ENCODE assay signal across 29 cellular contexts in the genomic region with DNA sequence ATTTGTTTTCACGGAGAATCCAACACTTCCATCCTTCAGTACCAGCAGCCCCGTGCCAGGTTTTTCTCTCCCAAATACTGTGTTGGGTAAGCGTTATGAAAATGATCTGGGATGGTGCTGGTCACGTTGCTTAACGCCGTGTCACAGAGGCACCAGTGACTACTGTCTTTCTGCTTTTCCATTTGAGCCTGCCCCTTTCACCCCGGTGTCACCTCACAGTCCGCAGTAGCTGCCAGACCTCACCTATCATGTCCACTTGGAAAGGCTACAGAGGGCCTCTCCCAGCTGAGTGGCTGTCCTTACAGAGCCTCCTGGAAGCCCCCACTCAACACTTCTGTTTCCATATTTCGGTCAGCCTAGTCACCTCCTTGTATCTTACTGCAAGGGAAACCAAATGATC.
DNase-seq lines count a peak whose midpoint lies in the region; ATAC-seq and TF ChIP-seq lines count a peak whose summit lies in the region.
"Had no signal": no experiment of that assay in that cellular context is flagged by ENCODE, and none has a peak within 500 bp of the region (broad histone marks: within the 10 kb centered on the region; RNA-seq: fewer than 3 reads in every experiment).

No MANE protein-coding gene starts in this region.

- H3K27me3 Mint-ChIP-seq in CD8-positive, alpha-beta memory T cell: peaks cover 14 to 49% of the 10 kb centered on the region in 2 donors

- H3K4me3 Mint-ChIP-seq in CD8-positive, alpha-beta memory T cell: no peak overlapping the region
- H3K4me3 Mint-ChIP-seq: activated naive CD4-positive, alpha-beta T cell treated with anti-CD3 and anti-CD28 coated beads, Interleukin-2, amount 10 ng/mL, durations not matched to agents 7 days and 5 days; HFFc6; nephron; stimulated activated naive B cell treated with anti-CD40 and anti-IgM and Interleukin-4, amounts not matched to agents 10 μg/mL and 1 μg/mL and 100 μg/mL, for 72 hours had no signal

- H3K27ac ChIP-seq in esophagus muscularis mucosa (replicated peaks in 1 of 4) (peak overlapping the region in 3 of 4 donors; percentile 34 to 76 (median 55)), right cardiac atrium (ENCODE audit: low read length) (peak overlapping the region; percentile 71), gastrocnemius medialis (peak overlapping the region; percentile 48 to 70 (median 60)), urinary bladder (ENCODE audit: low read depth) (peak overlapping the region; percentile 19)
- no peak overlapping the region for H3K27ac ChIP-seq in CD8-positive, alpha-beta memory T cell (ENCODE audit: low read depth, low read length)
- H3K27ac ChIP-seq: BLaER1 treated with 17β-estradiol and CSF1 and Interleukin-3, amounts not matched to agents 10 nM and 100 nM; GM23248; right lobe of liver had no signal

- H3K9me3 Mint-ChIP-seq in CD8-positive, alpha-beta memory T cell: peaks cover 0 to 5% (median 0%) of the 10 kb centered on the region in 5 donors
- H3K9me3 Mint-ChIP-seq: HFFc6 had no signal

- H3K4me1 Mint-ChIP-seq in CD8-positive, alpha-beta memory T cell: no peaks in the 10 kb centered on the region
- H3K4me1 Mint-ChIP-seq: activated naive CD4-positive, alpha-beta T cell treated with anti-CD3 and anti-CD28 coated beads, Interleukin-2, amount 10 ng/mL, durations not matched to agents 7 days and 5 days had no signal

- TF ChIP-seq CTCF in esophagus muscularis mucosa (IDR thresholded peaks at IDR 0.05): no peak
- no peak for TF ChIP-seq CTCF in gastrocnemius medialis (IDR thresholded peaks at IDR 0.05 in 4 of 5, conservative IDR thresholded peaks at IDR 0.05 in 1 of 5)

- 90% methylated on average over 9 of the region's 9 CpGs for WGBS in esophagus muscularis mucosa
- WGBS in right cardiac atrium: 60% methylated on average over 9 of the region's 9 CpGs
- 91% methylated on average over 9 of the region's 9 CpGs for WGBS in urinary bladder

- TF ChIP-seq POLR2A in esophagus muscularis mucosa (IDR thresholded peaks at IDR 0.05; ENCODE audit: low read depth): no peak
- TF ChIP-seq POLR2A in gastrocnemius medialis (IDR thresholded peaks at IDR 0.05): no peak

- in situ Hi-C loops in gastrocnemius medialis (cut with MboI; ENCODE audit: low sequenced_read_pairs in 4 of 4): no loop called here

- ATAC-seq in right cardiac atrium (peak; percentile 54 to 67), gastrocnemius medialis (peak; percentile 69 to 76)
- ATAC-seq: left lobe of liver; stimulated activated naive B cell treated with anti-CD40 and anti-IgM and Interleukin-4, amounts not matched to agents 10 μg/mL and 1 μg/mL and 100 μg/mL, for 72 hours had no signal

- intact Hi-C loops in esophagus muscularis mucosa (cut with DNase I): no loop called here
- intact Hi-C loops in right cardiac atrium (cut with DNase I): no loop called here
- intact Hi-C loops in gastrocnemius medialis (cut with DNase I; ENCODE audit: low total_unique reads): no loop called here

- H3K27me3 ChIP-seq in esophagus muscularis mucosa: no peaks in the 10 kb centered on the region
- no peaks in the 10 kb centered on the region for H3K27me3 ChIP-seq in right cardiac atrium (ENCODE audit: control insufficient read depth, insufficient read depth)
- no peaks in the 10 kb centered on the region for H3K27me3 ChIP-seq in gastrocnemius medialis
- no peaks in the 10 kb centered on the region for H3K27me3 ChIP-seq in CD8-positive, alpha-beta memory T cell (ENCODE audit: insufficient read depth, low read length, poor library complexity, severe bottlenecking)
- H3K27me3 ChIP-seq: BLaER1 treated with 17β-estradiol and CSF1 and Interleukin-3, amounts not matched to agents 10 nM and 100 nM; ovary; right lobe of liver; tibial artery had no signal

- peak; percentile 90 for DNase-seq in esophagus muscularis mucosa (ENCODE audit: extremely low spot score)
- DNase-seq in right cardiac atrium: peak in 2 of 3 donors; percentile 55 to 70
- DNase-seq in gastrocnemius medialis: peak in 1 of 2 donors; percentile 43
- DNase-seq in CD8-positive, alpha-beta memory T cell: no peak
- no peak for DNase-seq in activated CD4-positive, alpha-beta T cell treated with anti-CD3 and anti-CD28 coated beads for 1 hour
- no peak for DNase-seq in activated effector memory CD4-positive, alpha-beta T cell treated with Interleukin-2 at 50 U/mL for 16 hours
- no peak for DNase-seq in medulla oblongata (ENCODE audit: extremely low spot score)
- DNase-seq: activated CD4-positive, alpha-beta T cell treated with anti-CD3 and anti-CD28 coated beads, Interleukin-2, amount 50 U/mL, for 48 hours; activated naive CD4-positive, alpha-beta T cell treated with anti-CD3 and anti-CD28 coated beads, Interleukin-2, amount 10 ng/mL, durations not matched to agents 7 days and 5 days; Caco-2; DMS79; foreskin fibroblast; GDM1; GM23248; HFFc6; KG1; mucosa of descending colon; NCI-H1417 treated with DMSO at 0.1 percent for 48 hours; NCI-H446 treated with DMSO at 0.1 percent for 48 hours; NCI-H82; right lobe of liver; stimulated activated naive B cell treated with anti-CD40 and anti-IgM and Interleukin-4, amounts not matched to agents 10 μg/mL and 1 μg/mL and 100 μg/mL, for 72 hours; T-helper 1 cell had no signal

- H3K4me1 ChIP-seq in esophagus muscularis mucosa: peaks cover 0 to 14% (median 5%) of the 10 kb centered on the region in 4 donors
- H3K4me1 ChIP-seq in right cardiac atrium (ENCODE audit: control insufficient read depth, insufficient read depth, low read length): peaks cover 9% of the 10 kb centered on the region
- peaks cover 0 to 14% of the 10 kb centered on the region in 2 donors for H3K4me1 ChIP-seq in gastrocnemius medialis
- no peaks in the 10 kb centered on the region for H3K4me1 ChIP-seq in urinary bladder (ENCODE audit: insufficient read depth)
- no peaks in the 10 kb centered on the region for H3K4me1 ChIP-seq in CD8-positive, alpha-beta memory T cell (ENCODE audit: insufficient read depth, low read length)
- H3K4me1 ChIP-seq: BLaER1 treated with 17β-estradiol and CSF1 and Interleukin-3, amounts not matched to agents 10 nM and 100 nM; Caco-2; right lobe of liver; tibial artery had no signal

- H3K4me3 ChIP-seq in esophagus muscularis mucosa (no peak overlapping the region), right cardiac atrium (ENCODE audit: low read length) (no peak overlapping the region), gastrocnemius medialis (no peak overlapping the region), urinary bladder (ENCODE audit: low read depth, low read length) (no peak overlapping the region)
- no peak overlapping the region for H3K4me3 ChIP-seq in CD8-positive, alpha-beta memory T cell (ENCODE audit: low read length)
- H3K4me3 ChIP-seq: BLaER1 treated with 17β-estradiol and CSF1 and Interleukin-3, amounts not matched to agents 10 nM and 100 nM; GM23248; mucosa of descending colon; ovary; right lobe of liver; tibial artery had no signal

- peaks cover 0 to 5% (median 0%) of the 10 kb centered on the region in 3 donors for H3K36me3 Mint-ChIP-seq in CD8-positive, alpha-beta memory T cell
- H3K36me3 Mint-ChIP-seq: activated naive CD4-positive, alpha-beta T cell treated with anti-CD3 and anti-CD28 coated beads, Interleukin-2, amount 10 ng/mL, durations not matched to agents 7 days and 5 days had no signal

- H3K36me3 ChIP-seq in esophagus muscularis mucosa (no peaks in the 10 kb centered on the region), gastrocnemius medialis (no peaks in the 10 kb centered on the region), urinary bladder (ENCODE audit: insufficient read depth) (no peaks in the 10 kb centered on the region)
- no peaks in the 10 kb centered on the region for H3K36me3 ChIP-seq in CD8-positive, alpha-beta memory T cell (ENCODE audit: insufficient read depth, low read length)
- H3K36me3 ChIP-seq: BLaER1 treated with 17β-estradiol and CSF1 and Interleukin-3, amounts not matched to agents 10 nM and 100 nM; ovary; right lobe of liver; tibial artery had no signal

- H3K9me3 ChIP-seq in esophagus muscularis mucosa (peaks cover 0 to 4% (median 0%) of the 10 kb centered on the region in 4 donors), right cardiac atrium (ENCODE audit: control insufficient read depth, low read length) (no peaks in the 10 kb centered on the region), gastrocnemius medialis (no peaks in the 10 kb centered on the region)
- H3K9me3 ChIP-seq in CD8-positive, alpha-beta memory T cell (ENCODE audit: low read length): no peaks in the 10 kb centered on the region
- H3K9me3 ChIP-seq: ovary, right lobe of liver had no signal

- H3K27ac Mint-ChIP-seq in CD8-positive, alpha-beta memory T cell: no peak overlapping the region
- H3K27ac Mint-ChIP-seq: activated naive CD4-positive, alpha-beta T cell treated with anti-CD3 and anti-CD28 coated beads, Interleukin-2, amount 10 ng/mL, durations not matched to agents 7 days and 5 days; HFFc6; stimulated activated naive B cell treated with anti-CD40 and anti-IgM and Interleukin-4, amounts not matched to agents 10 μg/mL and 1 μg/mL and 100 μg/mL, for 72 hours had no signal

- no peak for TF ChIP-seq EP300 in esophagus muscularis mucosa (IDR thresholded peaks at IDR 0.05)

- CTCF ChIA-PET in CD8-positive, alpha-beta memory T cell (lab: Charles Lee): no interaction called here

- POLR2A ChIA-PET in CD8-positive, alpha-beta memory T cell (lab: Charles Lee): no interaction called here

Comparison
In these comparisons a context has a peak if more than half of its experiments do, and no peak if none do; other contexts are left out.
1. DNase-seq: peak in esophagus muscularis mucosa (single experiment) and right cardiac atrium (2 of 3); none in CD8-positive, alpha-beta memory T cell (0 of 5), activated CD4-positive, alpha-beta T cell treated with anti-CD3 and anti-CD28 coated beads for 1 hour (single experiment), activated effector memory CD4-positive, alpha-beta T cell treated with Interleukin-2 at 50 U/mL for 16 hours (single experiment) and medulla oblongata (single experiment).